1 cellular context compared by ENCODE assay signal in genomic region chr6:160764847-160765246, GRCh38.
TF ChIP-seq lines count a peak whose summit lies in the region.

No MANE protein-coding gene starts in this region.

TF ChIP-seq in HepG2, 621 proteins besides CTCF, POLR2A, EP300 and RAD21 (continued from another document):
- no peak for TF ChIP-seq GPBP1L1 (CRISPR knock-in tag; IDR thresholded peaks at IDR 0.05)
- TF ChIP-seq NBN (conservative IDR thresholded peaks at IDR 0.05) = 0 out of 2 replicates have a peak, but pooled peaks have one; percentile 82
- no peak for TF ChIP-seq ZBTB14 (CRISPR knock-in tag; IDR thresholded peaks at IDR 0.05)
- no peak for TF ChIP-seq NFRKB (IDR thresholded peaks at IDR 0.05)
- TF ChIP-seq ZNF142 (CRISPR knock-in tag; IDR thresholded peaks at IDR 0.05) = no peak
- no peak for TF ChIP-seq PHF21A (CRISPR knock-in tag; IDR thresholded peaks at IDR 0.05)
- 0 out of 2 replicates have a peak, but pooled peaks have one; percentile 43 for TF ChIP-seq IKZF1 (IDR thresholded peaks at IDR 0.05)
- TF ChIP-seq SRSF1 (optimal IDR thresholded peaks at IDR 0.05; ENCODE audit: low read depth, low read length) = no peak
- peak; percentile 79; the same call in 1 of the 2 replicates for TF ChIP-seq PLRG1 (conservative IDR thresholded peaks at IDR 0.05)
- TF ChIP-seq ZNF839 (CRISPR knock-in tag; IDR thresholded peaks at IDR 0.05; ENCODE audit: borderline replicate concordance) = no peak
- TF ChIP-seq THAP11 (CRISPR knock-in tag; IDR thresholded peaks at IDR 0.05) = no peak
- TF ChIP-seq TRIM22 (IDR thresholded peaks at IDR 0.05) = no peak
- TF ChIP-seq THAP8 (CRISPR knock-in tag; IDR thresholded peaks at IDR 0.05; ENCODE audit: borderline replicate concordance) = no peak
- no peak for TF ChIP-seq PLSCR1 (CRISPR knock-in tag; IDR thresholded peaks at IDR 0.05; ENCODE audit: borderline replicate concordance)
- peak; percentile 22; the same call in 1 of the 2 replicates for TF ChIP-seq LCORL (IDR thresholded peaks at IDR 0.05)
- no peak for TF ChIP-seq LCORL (CRISPR knock-in tag; IDR thresholded peaks at IDR 0.05)
- no peak for TF ChIP-seq SMAD3 (CRISPR knock-in tag; IDR thresholded peaks at IDR 0.05)
- TF ChIP-seq SIN3B (IDR thresholded peaks at IDR 0.05; ENCODE audit: low read length) = no peak
- no peak for TF ChIP-seq PHF5A (CRISPR knock-in tag; IDR thresholded peaks at IDR 0.05; ENCODE audit: low read depth, unreplicated experiment)
- TF ChIP-seq FOXA1 (IDR thresholded peaks at IDR 0.05) = peak; percentile 51; the same call in 1 of the 2 replicates
- TF ChIP-seq FOXA1 (CRISPR knock-in tag; IDR thresholded peaks at IDR 0.05) = no peak
- no peak for TF ChIP-seq THYN1 (CRISPR knock-in tag; IDR thresholded peaks at IDR 0.05; ENCODE audit: borderline replicate concordance, low read depth)
- TF ChIP-seq SRSF9 (IDR thresholded peaks at IDR 0.05; ENCODE audit: borderline replicate concordance, insufficient read depth, low read depth, low read length, poor library complexity, severe bottlenecking) = no peak
- TF ChIP-seq CEBPZ (IDR thresholded peaks at IDR 0.05; ENCODE audit: low read length) = no peak
- no peak for TF ChIP-seq BRCA1 (CRISPR knock-in tag; IDR thresholded peaks at IDR 0.05)
